ENCODE assay signal across 9 cellular contexts in the genomic region with DNA sequence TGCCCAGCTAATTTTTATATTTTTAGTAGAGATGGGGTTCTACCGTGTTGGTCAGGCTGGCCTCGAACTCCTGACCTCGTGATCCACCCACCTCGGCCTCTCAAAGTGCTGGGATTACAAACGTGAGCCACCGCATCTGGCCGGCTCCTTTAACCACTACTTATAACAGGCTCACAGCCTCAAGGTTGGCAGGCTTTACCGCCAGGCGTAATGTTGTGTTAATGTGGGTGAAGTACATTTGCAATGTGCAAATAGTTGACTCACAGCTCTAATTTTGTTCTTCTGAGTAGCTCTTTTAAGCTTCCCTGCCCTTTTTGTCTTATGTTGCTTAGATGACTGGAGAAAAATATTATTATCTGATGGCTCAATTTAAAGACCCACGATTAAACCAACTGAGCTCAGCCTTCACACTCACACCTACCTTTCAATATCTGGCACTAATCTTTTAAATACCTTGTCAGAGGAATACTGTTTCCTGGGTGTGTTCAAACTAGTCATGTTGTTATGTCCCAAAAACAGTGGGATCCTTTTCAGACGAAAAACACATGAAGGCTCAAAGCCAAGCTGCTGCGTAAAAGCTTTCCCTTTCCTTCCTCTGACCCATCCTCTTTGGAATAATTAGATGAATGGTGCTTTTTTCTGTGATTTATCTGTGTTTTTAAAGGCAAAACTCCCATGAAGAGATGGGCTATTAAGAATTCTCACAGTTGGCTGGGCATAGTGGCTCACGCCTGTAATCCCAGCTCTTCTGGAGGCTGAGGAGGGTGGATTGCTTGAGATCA. TPM values are rescaled to one million over a fixed set of nuclear protein-coding genes. Genes with fewer than 3 reads are reported as not detected.
DNase-seq lines count a peak whose midpoint lies in the region; ATAC-seq and TF ChIP-seq lines count a peak whose summit lies in the region.
"Had no signal": no experiment of that assay in that cellular context is flagged by ENCODE, and none has a peak within 500 bp of the region (broad histone marks: within the 10 kb centered on the region; RNA-seq: fewer than 3 reads in every experiment).

No MANE protein-coding gene starts in this region.

- no peak for TF ChIP-seq POLR2A in tibial nerve (IDR thresholded peaks at IDR 0.05)

- no peak overlapping the region for H3K27ac Mint-ChIP-seq in activated CD4-positive, alpha-beta memory T cell treated with anti-CD3 and anti-CD28 coated beads for 36 hours

- no peaks in the 10 kb centered on the region for H3K36me3 ChIP-seq in brain microvascular endothelial cell (replicated peaks)
- no peaks in the 10 kb centered on the region for H3K36me3 ChIP-seq in tibial nerve

- H3K9me3 Mint-ChIP-seq in activated CD4-positive, alpha-beta memory T cell treated with anti-CD3 and anti-CD28 coated beads for 36 hours, result no peaks in the 10 kb centered on the region

- intact Hi-C loops in activated CD4-positive, alpha-beta memory T cell treated with anti-CD3 and anti-CD28 coated beads for 36 hours (cut with micrococcal nuclease), result no loop called here

- H3K4me1 Mint-ChIP-seq in activated CD4-positive, alpha-beta memory T cell treated with anti-CD3 and anti-CD28 coated beads for 36 hours (ENCODE audit: low read depth), result no peaks in the 10 kb centered on the region

- H3K4me3 ChIP-seq in brain microvascular endothelial cell (ENCODE audit: low read depth, low read length) (no peak overlapping the region), tibial nerve (peak overlapping the region in 1 of 4 donors; percentile 3)

- H3K27me3 Mint-ChIP-seq in activated CD4-positive, alpha-beta memory T cell treated with anti-CD3 and anti-CD28 coated beads for 36 hours, result peaks cover 7% of the 10 kb centered on the region

- DNase-seq in NCI-H146 (lab: John Stamatoyannopoulos, UW) (peak; percentile 21), NCI-H146 treated with DMSO at 0.1 percent for 48 hours (lab: John Stamatoyannopoulos, UW; ENCODE audit: unreplicated experiment) (no peak), brain microvascular endothelial cell (peak; percentile 83), iPS-NIHi7 (ENCODE audit: extremely low spot score) (peak; percentile 37), tibial nerve (ENCODE audit: low spot score in 2 of 2) (peak; percentile 34 to 68), NCI-H82 treated with DMSO at 0.1 percent for 48 hours (lab: John Stamatoyannopoulos, UW; ENCODE audit: unreplicated experiment) (no peak)
- DNase-seq in activated CD4-positive, alpha-beta memory T cell treated with anti-CD3 and anti-CD28 coated beads for 36 hours, result no peak
- DNase-seq: 8988T had no signal

- in situ Hi-C loops in brain microvascular endothelial cell (cut with HindIII; ENCODE audit: low pct_ligation_motif_present, low sequenced_read_pairs), result loop anchor here (25.0 kb wide), 1 partner anchor 204 kb away; no protein-coding TSS in a partner anchor

- TF ChIP-seq CTCF in brain microvascular endothelial cell (IDR thresholded peaks at IDR 0.05; ENCODE audit: low read depth, low read length, missing control alignments), result no peak
- TF ChIP-seq CTCF in tibial nerve (IDR thresholded peaks at IDR 0.05), result no peak

- H3K27me3 ChIP-seq in brain microvascular endothelial cell (replicated peaks), result no peaks in the 10 kb centered on the region
- no peaks in the 10 kb centered on the region for H3K27me3 ChIP-seq in tibial nerve

- H3K36me3 Mint-ChIP-seq in activated CD4-positive, alpha-beta memory T cell treated with anti-CD3 and anti-CD28 coated beads for 36 hours, result no peaks in the 10 kb centered on the region

- 43 to 54% methylated on average over 13 of the region's 13 CpGs for WGBS in tibial nerve, 2 donors

- H3K4me1 ChIP-seq in tibial nerve, result peaks cover 0 to 15% (median 0%) of the 10 kb centered on the region in 4 donors

- peak in 1 of 2 donors; percentile 39 for TF ChIP-seq EP300 in tibial nerve (IDR thresholded peaks at IDR 0.05)

- H3K4me3 Mint-ChIP-seq in activated CD4-positive, alpha-beta memory T cell treated with anti-CD3 and anti-CD28 coated beads for 36 hours, result no peak overlapping the region

- H3K9me3 ChIP-seq in tibial nerve, result no peaks in the 10 kb centered on the region

- CTCF ChIA-PET in activated CD4-positive, alpha-beta memory T cell treated with anti-CD3 and anti-CD28 coated beads for 36 hours (lab: Charles Lee), result interaction anchor here (1.6 kb wide), 1 partner anchor 19 kb away, joined by 3 read pairs; no protein-coding TSS in a partner anchor

- ATAC-seq in GM21515 (IDR thresholded peaks at IDR 0.05; ENCODE audit: unreplicated experiment), result no peak

- H3K27ac ChIP-seq in brain microvascular endothelial cell (peak overlapping the region; percentile 93), tibial nerve (peak overlapping the region in 2 of 4 donors; percentile 77 to 84)

- POLR2A ChIA-PET in activated CD4-positive, alpha-beta memory T cell treated with anti-CD3 and anti-CD28 coated beads for 36 hours (lab: Charles Lee), result interaction anchor here (0.6 kb wide), 1 partner anchor 256 kb away, joined by 3 read pairs; no protein-coding TSS in a partner anchor

RNA-seq across cellular contexts. Expression of a gene that starts 57.2 kb away (rescaled TPM):
- 10 to 100 TPM in 3 of 4 donors, 1 to 10 TPM in 1; 9.2 to 25.5 (median 12.3) TPM for total RNA-seq in tibial nerve
- 1 to 10 TPM; 2.8 to 2.9 TPM for total RNA-seq in activated CD4-positive, alpha-beta memory T cell treated with anti-CD3 and anti-CD28 coated beads for 36 hours

Comparison
In these comparisons a context has a peak if more than half of its experiments do, and no peak if none do; other contexts are left out.
1. DNase-seq: peak in NCI-H146 (single experiment), brain microvascular endothelial cell (single experiment), iPS-NIHi7 (single experiment) and tibial nerve (2 of 2); none in NCI-H146 treated with DMSO at 0.1 percent for 48 hours (single experiment), NCI-H82 treated with DMSO at 0.1 percent for 48 hours (single experiment) and activated CD4-positive, alpha-beta memory T cell treated with anti-CD3 and anti-CD28 coated beads for 36 hours (single experiment).